ENCODE assay signal across 8 cellular contexts in the genomic region with DNA sequence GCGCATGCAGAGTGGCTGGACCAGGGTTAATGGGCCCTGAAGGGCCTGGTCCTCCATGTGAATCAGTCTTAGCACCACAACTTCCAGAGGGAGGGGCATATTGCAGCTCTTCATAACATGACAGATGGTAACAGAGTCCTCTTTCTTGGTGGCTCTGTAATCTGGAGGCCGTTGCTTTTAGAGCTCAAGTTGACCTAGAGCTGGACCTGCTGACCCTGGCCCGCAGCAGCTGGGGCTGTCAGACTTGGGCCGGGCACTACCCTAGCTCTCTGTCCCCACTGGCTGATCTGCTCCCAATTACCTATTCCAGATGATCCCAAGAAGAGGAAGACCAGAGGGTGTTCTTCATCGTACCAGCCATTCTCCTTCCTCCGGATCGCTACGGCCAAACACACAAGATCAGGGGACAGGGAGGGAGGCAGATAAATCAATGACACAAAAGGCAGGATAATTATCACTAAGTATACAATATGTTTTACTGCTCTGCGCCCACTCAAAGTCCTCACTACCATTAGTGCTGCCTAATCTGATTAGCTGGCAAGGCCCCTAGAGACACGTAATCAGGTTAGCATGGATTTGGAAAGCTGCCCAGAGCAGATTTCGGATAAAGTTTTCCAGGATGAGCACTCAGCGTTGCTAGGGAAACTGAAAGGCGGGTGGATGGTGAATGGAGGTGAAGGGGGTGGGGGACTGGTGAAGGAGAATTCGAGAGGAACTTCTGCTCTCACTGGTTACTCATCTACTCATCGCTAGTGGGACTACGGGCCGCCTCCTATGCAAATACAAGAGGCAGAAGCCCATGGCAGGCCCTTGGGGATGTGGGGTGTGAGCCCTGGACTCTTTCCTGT.
DNase-seq lines count a peak whose midpoint lies in the region; ATAC-seq and TF ChIP-seq lines count a peak whose summit lies in the region.

No MANE protein-coding gene starts in this region.

- peak; percentile 85 for DNase-seq in AG09319 (ENCODE audit: extremely low read depth, low read depth)
- DNase-seq in HPDE6-E6E7 (ENCODE audit: extremely low spot score), result peak; percentile 6
- peak; percentile 64 for DNase-seq in RWPE1 (ENCODE audit: low spot score)
- DNase-seq in glutamatergic neuron, result peak; percentile 66
- DNase-seq in activated CD8-positive, alpha-beta memory T cell treated with anti-CD3 and anti-CD28 coated beads, Interleukin-2, amount 50 U/mL, for 48 hours, result no peak
- DNase-seq in esophagus muscularis mucosa (ENCODE audit: extremely low spot score), result no peak
- no peak for DNase-seq in activated CD4-positive, alpha-beta T cell treated with anti-CD3 and anti-CD28 coated beads, Interleukin-2, amount 50 U/mL, for 48 hours

- TF ChIP-seq CTCF in AG09319 (IDR thresholded peaks at IDR 0.05; ENCODE audit: low read depth, low read length), result no peak
- no peak for TF ChIP-seq CTCF in RWPE1 (conservative IDR thresholded peaks at IDR 0.05; ENCODE audit: low read depth)
- TF ChIP-seq CTCF in glutamatergic neuron (IDR thresholded peaks at IDR 0.05; ENCODE audit: partially characterized antibody, unreplicated experiment), result no peak
- no peak for TF ChIP-seq CTCF in esophagus muscularis mucosa (IDR thresholded peaks at IDR 0.05)

- no peaks in the 10 kb centered on the region for H3K9me3 Mint-ChIP-seq in glutamatergic neuron (ENCODE audit: unreplicated experiment)
- no peaks in the 10 kb centered on the region for H3K9me3 Mint-ChIP-seq in stimulated activated memory B cell treated with anti-CD40 and anti-IgM and Interleukin-4, amounts not matched to agents 10 μg/mL and 1 μg/mL and 100 μg/mL, for 72 hours

- CTCF ChIA-PET in RWPE1 (lab: Yijun Ruan, JAX), result interaction anchor here (0.5 kb wide), 1 partner anchor 410 kb away, joined by 3 read pairs; no protein-coding TSS in a partner anchor

- no peak for TF ChIP-seq POLR2A in esophagus muscularis mucosa (IDR thresholded peaks at IDR 0.05; ENCODE audit: low read depth)

- POLR2A ChIA-PET in RWPE1 (lab: Yijun Ruan, JAX; ENCODE audit: low non-redundant PET), result no interaction called here

- H3K27me3 ChIP-seq in esophagus muscularis mucosa, result no peaks in the 10 kb centered on the region

- no peak for ATAC-seq in stimulated activated memory B cell treated with anti-CD40 and anti-IgM and Interleukin-4, amounts not matched to agents 10 μg/mL and 1 μg/mL and 100 μg/mL, for 72 hours

- H3K36me3 Mint-ChIP-seq in glutamatergic neuron (ENCODE audit: unreplicated experiment), result no peaks in the 10 kb centered on the region
- H3K36me3 Mint-ChIP-seq in stimulated activated memory B cell treated with anti-CD40 and anti-IgM and Interleukin-4, amounts not matched to agents 10 μg/mL and 1 μg/mL and 100 μg/mL, for 72 hours, result peaks cover 68% of the 10 kb centered on the region

- H3K27ac Mint-ChIP-seq in glutamatergic neuron (ENCODE audit: unreplicated experiment), result peak overlapping the region; percentile 94
- H3K27ac Mint-ChIP-seq in stimulated activated memory B cell treated with anti-CD40 and anti-IgM and Interleukin-4, amounts not matched to agents 10 μg/mL and 1 μg/mL and 100 μg/mL, for 72 hours, result no peak overlapping the region

- H3K27ac ChIP-seq in RWPE1 (no peak overlapping the region), esophagus muscularis mucosa (replicated peaks in 1 of 4) (no peak overlapping the region)

- intact Hi-C loops in esophagus muscularis mucosa (cut with DNase I), result no loop called here

- peak overlapping the region; percentile 62 for H3K4me3 Mint-ChIP-seq in glutamatergic neuron (ENCODE audit: unreplicated experiment)
- H3K4me3 Mint-ChIP-seq in stimulated activated memory B cell treated with anti-CD40 and anti-IgM and Interleukin-4, amounts not matched to agents 10 μg/mL and 1 μg/mL and 100 μg/mL, for 72 hours, result no peak overlapping the region

- H3K4me1 ChIP-seq in esophagus muscularis mucosa, result peaks cover 3 to 47% (median 26%) of the 10 kb centered on the region in 4 donors

- no peak for TF ChIP-seq EP300 in esophagus muscularis mucosa (IDR thresholded peaks at IDR 0.05)

- 63% methylated on average over 17 of the region's 17 CpGs for WGBS in esophagus muscularis mucosa

- H3K4me3 ChIP-seq in esophagus muscularis mucosa, result no peak overlapping the region

- H3K9me3 ChIP-seq in esophagus muscularis mucosa, result no peaks in the 10 kb centered on the region

- H3K27me3 Mint-ChIP-seq in glutamatergic neuron (ENCODE audit: unreplicated experiment), result no peaks in the 10 kb centered on the region
- no peaks in the 10 kb centered on the region for H3K27me3 Mint-ChIP-seq in stimulated activated memory B cell treated with anti-CD40 and anti-IgM and Interleukin-4, amounts not matched to agents 10 μg/mL and 1 μg/mL and 100 μg/mL, for 72 hours

- peaks cover 38% of the 10 kb centered on the region for H3K4me1 Mint-ChIP-seq in glutamatergic neuron (ENCODE audit: low read depth, unreplicated experiment)
- peaks cover 13% of the 10 kb centered on the region for H3K4me1 Mint-ChIP-seq in stimulated activated memory B cell treated with anti-CD40 and anti-IgM and Interleukin-4, amounts not matched to agents 10 μg/mL and 1 μg/mL and 100 μg/mL, for 72 hours

- H3K36me3 ChIP-seq in esophagus muscularis mucosa, result peaks cover 0 to 53% (median 25%) of the 10 kb centered on the region in 4 donors

Comparison
In these comparisons a context has a peak if more than half of its experiments do, and no peak if none do; other contexts are left out.
1. DNase-seq: peak in AG09319 (single experiment), HPDE6-E6E7 (single experiment), RWPE1 (single experiment) and glutamatergic neuron (single experiment); none in activated CD8-positive, alpha-beta memory T cell treated with anti-CD3 and anti-CD28 coated beads, Interleukin-2, amount 50 U/mL, for 48 hours (single experiment), esophagus muscularis mucosa (single experiment) and activated CD4-positive, alpha-beta T cell treated with anti-CD3 and anti-CD28 coated beads, Interleukin-2, amount 50 U/mL, for 48 hours (0 of 2).